ENCODE assay signal across 18 cellular contexts in genomic region chr11:73273246-73273890, GRCh38. TPM values are rescaled to one million over a fixed set of nuclear protein-coding genes. Genes with fewer than 3 reads are reported as not detected.
DNase-seq lines count a peak whose midpoint lies in the region; ATAC-seq and TF ChIP-seq lines count a peak whose summit lies in the region.
"Had no signal": no experiment of that assay in that cellular context is flagged by ENCODE, and none has a peak within 500 bp of the region (broad histone marks: within the 10 kb centered on the region; RNA-seq: fewer than 3 reads in every experiment).

No MANE protein-coding gene starts in this region.

- 55% methylated on average over 8 of the region's 8 CpGs for WGBS in mesenchymal stem cell

- no peak overlapping the region for H4K91ac ChIP-seq in mesenchymal stem cell (ENCODE audit: low read length)

- H2BK120ac ChIP-seq in mesenchymal stem cell (ENCODE audit: low read depth, low read length): peak overlapping the region; percentile 30

- H3K27ac ChIP-seq in right atrium auricular region (peak overlapping the region in 1 of 2 donors; percentile 45), RWPE2 (ENCODE audit: poor library complexity, severe bottlenecking) (no peak overlapping the region), mesenchymal stem cell (ENCODE audit: low read length, poor library complexity, severe bottlenecking) (no peak overlapping the region), upper lobe of right lung (no peak overlapping the region)
- H3K27ac ChIP-seq: WERI-Rb-1 had no signal

- H3K9ac ChIP-seq in mesenchymal stem cell (ENCODE audit: low read length): peak overlapping the region; percentile 29

- no peak overlapping the region for H2BK15ac ChIP-seq in mesenchymal stem cell (ENCODE audit: low read depth, poor library complexity, severe bottlenecking)

- H3K23ac ChIP-seq in mesenchymal stem cell (ENCODE audit: low read length in 2 of 2): no peak overlapping the region

- H3K36me3 ChIP-seq in right atrium auricular region (no peaks in the 10 kb centered on the region), RWPE2 (ENCODE audit: low read depth) (no peaks in the 10 kb centered on the region), mesenchymal stem cell (ENCODE audit: control insufficient read depth in 1 of 2, insufficient read depth in 2 of 2, low read depth in 1 of 2, low read length in 2 of 2) (no peaks in the 10 kb centered on the region), upper lobe of right lung (no peaks in the 10 kb centered on the region)
- H3K36me3 ChIP-seq: WERI-Rb-1 had no signal

- no peak overlapping the region for H3K4me2 ChIP-seq in mesenchymal stem cell (ENCODE audit: low read length, poor library complexity, severe bottlenecking)

- no peak overlapping the region for H2AK5ac ChIP-seq in mesenchymal stem cell (ENCODE audit: low read length, severe bottlenecking)

- no peak overlapping the region for H4K8ac ChIP-seq in mesenchymal stem cell (ENCODE audit: low read length)

- no peak for ATAC-seq in Right ventricle myocardium inferior
- ATAC-seq in RWPE2 (ENCODE audit: low read depth): no peak
- no peak for ATAC-seq in upper lobe of right lung
- ATAC-seq in GM18873 (IDR thresholded peaks at IDR 0.05; ENCODE audit: low FRiP score, unreplicated experiment): no peak
- ATAC-seq: activated T-helper 17 cell treated with anti-CD3 and anti-CD28 coated beads, Interleukin-2, amount 50 U/mL, for 72 hours; stimulated activated effector memory CD8-positive, alpha-beta T cell treated with anti-CD3 and anti-CD28 coated beads, Interleukin-12 subunit alpha, Interleukin-12 subunit beta, amount 100 ng/mL, for 72 hours had no signal

- H3K4me3 ChIP-seq in right atrium auricular region: peak overlapping the region in 1 of 2 donors; percentile 15
- H3K4me3 ChIP-seq in RWPE2 (ENCODE audit: severe bottlenecking): no peak overlapping the region
- H3K4me3 ChIP-seq in mesenchymal stem cell (ENCODE audit: insufficient read depth in 1 of 2, low read depth in 1 of 2, low read length in 2 of 2): no peak overlapping the region
- H3K4me3 ChIP-seq in upper lobe of right lung: no peak overlapping the region

- peak overlapping the region in 1 of 2 experiments; percentile 15 for H2BK12ac ChIP-seq in mesenchymal stem cell (ENCODE audit: low read length in 2 of 2)

- no peaks in the 10 kb centered on the region for H3K79me1 ChIP-seq in mesenchymal stem cell (replicated peaks; ENCODE audit: low read length, poor library complexity, severe bottlenecking)

- no peak overlapping the region for H3K4ac ChIP-seq in mesenchymal stem cell (ENCODE audit: low read depth in 1 of 2, low read length in 2 of 2)

- H3K4me1 ChIP-seq in right atrium auricular region (peaks cover 0 to 33% of the 10 kb centered on the region in 2 donors), RWPE2 (ENCODE audit: insufficient read depth, poor library complexity, severe bottlenecking) (no peaks in the 10 kb centered on the region), mesenchymal stem cell (ENCODE audit: control insufficient read depth, insufficient read depth, low read depth, low read length) (peaks cover 7% of the 10 kb centered on the region), upper lobe of right lung (peaks cover 25% of the 10 kb centered on the region)

- intact Hi-C loops in Right ventricle myocardium inferior (cut with DNase I): no loop called here
- intact Hi-C loops in upper lobe of right lung (cut with DNase I): no loop called here

- no peak overlapping the region for H3K14ac ChIP-seq in mesenchymal stem cell (ENCODE audit: low read length in 2 of 2)

- peak; percentile 35 for DNase-seq in Right ventricle myocardium inferior (ENCODE audit: missing footprints)
- DNase-seq in right atrium auricular region (ENCODE audit: low spot score): no peak
- DNase-seq in RWPE2 (ENCODE audit: low spot score): peak; percentile 13
- no peak for DNase-seq in mesenchymal stem cell
- peak; percentile 13 for DNase-seq in upper lobe of right lung
- DNase-seq in retina: no peak
- DNase-seq in activated naive CD4-positive, alpha-beta T cell treated with anti-CD3 and anti-CD28 coated beads, Interleukin-2, amount 50 U/mL, for 16 hours: no peak
- DNase-seq: activated CD8-positive, alpha-beta memory T cell treated with anti-CD3 and anti-CD28 coated beads for 24 hours; anterior cingulate cortex; erythroblast; GDM1; immature natural killer cell; NCI-H1417 treated with DMSO at 0.1 percent for 48 hours; WERI-Rb-1 had no signal

- no peak overlapping the region for H3K18ac ChIP-seq in mesenchymal stem cell (ENCODE audit: low read depth in 1 of 2, low read length in 2 of 2)

- H2BK5ac ChIP-seq in mesenchymal stem cell (ENCODE audit: low read depth, low read length, poor library complexity, severe bottlenecking): no peak overlapping the region

- H3K9me3 ChIP-seq in right atrium auricular region (no peaks in the 10 kb centered on the region), RWPE2 (ENCODE audit: severe bottlenecking) (no peaks in the 10 kb centered on the region), mesenchymal stem cell (ENCODE audit: control insufficient read depth, low read length) (no peaks in the 10 kb centered on the region), upper lobe of right lung (no peaks in the 10 kb centered on the region)

- TF ChIP-seq CTCF in right atrium auricular region (IDR thresholded peaks at IDR 0.05): no peak
- no peak for TF ChIP-seq CTCF in RWPE2 (IDR thresholded peaks at IDR 0.05; ENCODE audit: poor library complexity, severe bottlenecking)
- no peak for TF ChIP-seq CTCF in upper lobe of right lung (IDR thresholded peaks at IDR 0.05)

- no peak overlapping the region for H2AFZ ChIP-seq in mesenchymal stem cell (ENCODE audit: low read depth, low read length)

- H3K27me3 ChIP-seq in right atrium auricular region (no peaks in the 10 kb centered on the region), RWPE2 (ENCODE audit: insufficient read depth, poor library complexity, severe bottlenecking) (no peaks in the 10 kb centered on the region), mesenchymal stem cell (ENCODE audit: control insufficient read depth in 1 of 2, insufficient read depth in 1 of 2, low read length in 2 of 2) (peaks cover 0 to 12% of the 10 kb centered on the region in 2 experiments), upper lobe of right lung (no peaks in the 10 kb centered on the region)

RNA-seq across cellular contexts. Expression of gene P2RY6, which starts 1.2 kb away (rescaled TPM):
- 2.8 TPM for total RNA-seq in Right ventricle myocardium inferior
- total RNA-seq in right atrium auricular region: 1 to 10 TPM in 1 of 2 donors, under 1 TPM in 1; 0.19 to 1.9 TPM
- 0.35 TPM for polyA plus RNA-seq in mesenchymal stem cell (2013, experiment 1 of 2)
- 0.21 TPM for polyA plus RNA-seq in mesenchymal stem cell (2013, experiment 2 of 2)
- total RNA-seq in upper lobe of right lung: 3.2 TPM
- total RNA-seq: activated T-helper 17 cell treated with anti-CD3 and anti-CD28 coated beads, Interleukin-2, amount 50 U/mL, for 72 hours; OCI-LY7 had no signal

RNA-seq across cellular contexts. Expression of gene ARHGEF17, which starts 34.7 kb away (rescaled TPM):
- total RNA-seq in Right ventricle myocardium inferior (57.1 TPM), right atrium auricular region (10 to 100 TPM; 41.6 to 59.9 TPM), upper lobe of right lung (74.5 TPM)
- 69.6 TPM for polyA plus RNA-seq in mesenchymal stem cell (2013, experiment 1 of 2)
- 65.7 TPM for polyA plus RNA-seq in mesenchymal stem cell (2013, experiment 2 of 2)
- polyA plus RNA-seq: immature natural killer cell had no signal

RNA-seq across cellular contexts. Expression of gene P2RY2, which starts 55.3 kb away (rescaled TPM):
- total RNA-seq in Right ventricle myocardium inferior (20.0 TPM), right atrium auricular region (10 to 100 TPM in 1 of 2 donors, 1 to 10 TPM in 1; 9.5 to 14.7 TPM), upper lobe of right lung (7.4 TPM)
- 0.01 TPM for polyA plus RNA-seq in mesenchymal stem cell (2013, experiment 1 of 2)
- 0.03 TPM for polyA plus RNA-seq in mesenchymal stem cell (2013, experiment 2 of 2)
- total RNA-seq: activated T-helper 17 cell treated with anti-CD3 and anti-CD28 coated beads, Interleukin-2, amount 50 U/mL, for 72 hours; OCI-LY7 had no signal

Comparison
In these comparisons a context has a peak if more than half of its experiments do, and no peak if none do; other contexts are left out.
1. DNase-seq: peak in Right ventricle myocardium inferior (single experiment), RWPE2 (single experiment) and upper lobe of right lung (single experiment); none in right atrium auricular region (single experiment), mesenchymal stem cell (single experiment), retina (single experiment) and activated naive CD4-positive, alpha-beta T cell treated with anti-CD3 and anti-CD28 coated beads, Interleukin-2, amount 50 U/mL, for 16 hours (single experiment).